8 cellular contexts compared by ENCODE assay signal in genomic region chr4:26873391-26874026, GRCh38.
DNase-seq lines count a peak whose midpoint lies in the region; ATAC-seq lines count a peak whose summit lies in the region.

No MANE protein-coding gene starts in this region.

- peak; percentile 58 to 73 for DNase-seq in activated T-cell treated with anti-CD3 and anti-CD28 coated beads, Interleukin-2, amount 50 U/mL, for 48 hours
- peak; percentile 12 for DNase-seq in stimulated activated CD4-positive, alpha-beta T cell treated with anti-CD3 and anti-CD28 coated beads, Interleukin-2, amount 100 ng/mL, for 4 hours (ENCODE audit: low read depth)
- DNase-seq in NCI-H2171 (lab: John Stamatoyannopoulos, UW) (no peak), NCI-H1417 (lab: John Stamatoyannopoulos, UW) (no peak), DMS53 (lab: John Stamatoyannopoulos, UW) (no peak)

- ATAC-seq in GM19035 (IDR thresholded peaks at IDR 0.05; ENCODE audit: unreplicated experiment) (peak; percentile 82), HG03095 (IDR thresholded peaks at IDR 0.05; ENCODE audit: unreplicated experiment) (peak; percentile 71), GM21360 (IDR thresholded peaks at IDR 0.05; ENCODE audit: unreplicated experiment) (no peak)

Comparison
In these comparisons a context has a peak if more than half of its experiments do, and no peak if none do; other contexts are left out.
1. DNase-seq: peak in activated T-cell treated with anti-CD3 and anti-CD28 coated beads, Interleukin-2, amount 50 U/mL, for 48 hours (2 of 2) and stimulated activated CD4-positive, alpha-beta T cell treated with anti-CD3 and anti-CD28 coated beads, Interleukin-2, amount 100 ng/mL, for 4 hours (single experiment); none in NCI-H2171 (single experiment), NCI-H1417 (0 of 3) and DMS53 (single experiment).